Comparison of ENCODE assay signal across 11 cellular contexts in the genomic region with DNA sequence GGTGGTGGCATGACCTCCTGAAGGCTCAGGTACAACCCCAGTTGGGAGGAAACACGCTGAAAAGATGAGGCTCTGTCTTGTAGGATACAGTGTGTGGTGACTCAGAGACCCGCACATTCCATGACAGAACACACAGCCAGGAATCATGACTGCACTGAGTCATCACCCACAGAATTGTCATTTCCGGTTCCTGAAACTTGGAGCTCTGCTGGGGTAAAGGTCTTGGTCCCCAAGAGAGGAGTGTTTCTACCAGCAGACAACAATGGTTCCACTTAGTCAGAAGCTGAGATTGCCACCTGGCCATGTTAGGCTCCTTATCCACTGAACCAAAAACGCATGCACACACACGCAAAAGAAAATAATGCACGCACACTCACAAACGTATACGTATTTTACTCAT. TPM values are rescaled to one million over a fixed set of nuclear protein-coding genes. Genes with fewer than 3 reads are reported as not detected.
A peak's percentile ranks its signal among the peaks of the same experiment; 100 is the strongest.
DNase-seq lines count a peak whose midpoint lies in the region; ATAC-seq, FAIRE-seq and TF ChIP-seq lines count a peak whose summit lies in the region.
"Had no signal": no experiment of that assay in that cellular context is flagged by ENCODE, and none has a peak within 500 bp of the region (broad histone marks: within the 10 kb centered on the region; RNA-seq: fewer than 3 reads in every experiment).

No MANE protein-coding gene starts in this region.

- POLR2A ChIA-PET in A673 (lab: Charles Lee; ENCODE audit: low non-redundant PET) (no interaction called here), HepG2 (lab: Yijun Ruan, JAX) (interaction anchor here (1.0 kb wide), 1 partner anchor 66 kb away, joined by 3 read pairs; a partner anchor contains a TSS)

- TF ChIP-seq POLR2A in HepG2 (IDR thresholded peaks at IDR 0.05; ENCODE audit: insufficient read depth in 1 of 2, low read depth in 2 of 2, low read length in 2 of 2): no peak

- no peak for TF ChIP-seq EP300 in HepG2 (IDR thresholded peaks at IDR 0.05; ENCODE audit: low read depth in 2 of 2, low read length in 2 of 2)
- no peak for TF ChIP-seq EP300 in HepG2 (CRISPR knock-in tag; IDR thresholded peaks at IDR 0.05; ENCODE audit: borderline replicate concordance)

- WGBS in HepG2 (ENCODE audit: low lambda C conversion rate): 68% methylated on average over 7 of the region's 8 CpGs

- H3K9ac ChIP-seq in HepG2 (ENCODE audit: insufficient read depth, low read depth, low read length): no peak overlapping the region

- no peaks in the 10 kb centered on the region for H3K27me3 ChIP-seq in A673 (replicated peaks; ENCODE audit: insufficient read depth, low read depth, low read length, poor library complexity)
- H3K27me3 ChIP-seq in HepG2 (ENCODE audit: control insufficient read depth in 1 of 2, insufficient read depth in 2 of 2, low read length in 2 of 2): no peaks in the 10 kb centered on the region; a peak in 2 of 5 replicates

- no peak overlapping the region for H3K4me2 ChIP-seq in HepG2 (ENCODE audit: low read depth, low read length)

- DNase-seq in A673 (ENCODE audit: low spot score): peak; percentile 57
- DNase-seq in HS-5 (ENCODE audit: low read depth): peak; percentile 96
- DNase-seq in astrocyte of the hippocampus (ENCODE audit: low read depth, low spot score): peak; percentile 78
- no peak for DNase-seq in HepG2 (ENCODE audit: low spot score)
- DNase-seq in activated effector memory CD4-positive, alpha-beta T cell treated with anti-CD3 and anti-CD28 coated beads, Interleukin-2, amount 50 U/mL, for 16 hours: no peak
- DNase-seq in activated CD4-positive, alpha-beta T cell treated with anti-CD3 and anti-CD28 coated beads for 1 hour: no peak
- DNase-seq: activated CD8-positive, alpha-beta memory T cell treated with anti-CD3 and anti-CD28 coated beads, Interleukin-2, amount 50 U/mL, for 4 hours; NCI-H2171 had no signal

- intact Hi-C loops in A673 (cut with micrococcal nuclease; ENCODE audit: unreplicated experiment): no loop called here
- intact Hi-C loops in HepG2 (cut with micrococcal nuclease; ENCODE audit: unreplicated experiment): no loop called here

- no peaks in the 10 kb centered on the region for H4K20me1 ChIP-seq in HepG2 (ENCODE audit: insufficient read depth, low read length)

- ATAC-seq in HepG2 (no peak), GM19351 (IDR thresholded peaks at IDR 0.05; ENCODE audit: unreplicated experiment) (no peak), GM18858 (IDR thresholded peaks at IDR 0.05; ENCODE audit: unreplicated experiment) (no peak)

- H2AFZ ChIP-seq in HepG2 (ENCODE audit: low read length): no peak overlapping the region

- CTCF ChIA-PET in A673 (lab: Charles Lee) (interaction anchor here (0.6 kb wide), 1 partner anchor 40 kb away, joined by 3 read pairs; no protein-coding TSS in a partner anchor), HepG2 (lab: Yijun Ruan, JAX; ENCODE audit: low intra/inter-chr PET ratio, low total read pairs) (no interaction called here)

- in situ Hi-C loops in HepG2 (cut with HindIII; ENCODE audit: extremely low pct_ligation_motif_present, low pct_unique_long_range_greater_than_20kb): no loop called here

- no peak for FAIRE-seq in HepG2 (lab: Jason Lieb, UNC)
- FAIRE-seq: G401.6 had no signal

- TF ChIP-seq RAD21 in HepG2 (CRISPR knock-in tag; IDR thresholded peaks at IDR 0.05): no peak

- TF ChIP-seq CTCF in A673 (conservative IDR thresholded peaks at IDR 0.05; ENCODE audit: low read depth, low read length) (no peak), HepG2 (CRISPR knock-in tag; IDR thresholded peaks at IDR 0.05) (no peak)

- H3K9me3 ChIP-seq in A673 (ENCODE audit: low read depth, low read length, poor library complexity, severe bottlenecking) (no peaks in the 10 kb centered on the region), HepG2 (ENCODE audit: low read length) (peaks cover 11% of the 10 kb centered on the region; the same call in 1 of the 2 replicates)

- H3K27ac ChIP-seq in A673 (ENCODE audit: low read depth, low read length, poor library complexity, severe bottlenecking) (no peak overlapping the region), HepG2 (ENCODE audit: extremely low read length, insufficient read depth, low read length) (no peak overlapping the region)

- no peaks in the 10 kb centered on the region for H3K79me2 ChIP-seq in HepG2 (ENCODE audit: insufficient read depth, low read length)

- H3K4me1 ChIP-seq in A673 (ENCODE audit: insufficient read depth, low read length, poor library complexity, severe bottlenecking): peaks cover 4% of the 10 kb centered on the region
- H3K4me1 ChIP-seq in HepG2 (ENCODE audit: insufficient read depth, low read length): peaks cover 61% of the 10 kb centered on the region

- H3K4me3 ChIP-seq in A673 (ENCODE audit: low read depth, low read length, poor library complexity, severe bottlenecking): no peak overlapping the region
- H3K4me3 ChIP-seq in HepG2 (replicated peaks in 1 of 3; ENCODE audit: insufficient read depth in 1 of 3, low read depth in 2 of 3, low read length in 3 of 3): no peak overlapping the region

- no TSS peak for BruUV-seq in A673 (replicated peaks; lab: Mats Ljungman, UMichigan)
- BruUV-seq in HepG2 (replicated peaks; lab: Mats Ljungman, UMichigan): no TSS peak

- H3K36me3 ChIP-seq in A673 (ENCODE audit: insufficient read depth, low read length, poor library complexity, severe bottlenecking): no peaks in the 10 kb centered on the region
- H3K36me3 ChIP-seq in HepG2 (replicated peaks in 1 of 2; ENCODE audit: control insufficient read depth in 1 of 2, insufficient read depth in 2 of 2, low read length in 2 of 2): no peaks in the 10 kb centered on the region

RNA-seq across cellular contexts. Expression of a gene that starts 31.5 kb away (rescaled TPM):
- total RNA-seq in A673 (2021) (172 and 176 TPM in 2 replicates), HepG2 (2016; rRNA removed; fragmentation: Illumina TruSeq; extraction: Trizol) (31.5 and 32.4 TPM in 2 replicates)
- 9.5 and 9.9 TPM in 2 replicates for total RNA-seq in HepG2 (2016; cell fraction: cytosol; rRNA removed; fragmentation: Illumina TruSeq; extraction: Trizol; ENCODE audit: low read depth)
- 27.7 and 33.5 TPM in 2 replicates for total RNA-seq in HepG2 (2016; cell fraction: insoluble cytoplasmic fraction; rRNA removed; fragmentation: Illumina TruSeq; extraction: Trizol)
- total RNA-seq in HepG2 (2016; cell fraction: membrane; rRNA removed; fragmentation: Illumina TruSeq; extraction: Trizol): 19.2 and 24.7 TPM in 2 replicates
- 26.9 and 30.5 TPM in 2 replicates for total RNA-seq in HepG2 (2016; cell fraction: nucleus; rRNA removed; fragmentation: Illumina TruSeq; extraction: Trizol)
- polyA plus RNA-seq in HepG2 (2011; rRNA removed): 305 and 347 TPM in 2 replicates
- polyA plus RNA-seq in HepG2 (2011; cell fraction: cytosol; rRNA removed): 171 and 227 TPM in 2 replicates
- polyA plus RNA-seq in HepG2 (2011; cell fraction: nucleus; rRNA removed): 180 and 209 TPM in 2 replicates
- 258 and 265 TPM in 2 replicates for polyA plus RNA-seq in HepG2 (2012)
- polyA plus RNA-seq in HepG2 (2016; cell fraction: cytosol; fragmentation: Illumina TruSeq; extraction: Trizol; ENCODE audit: low read depth): 41.8 and 43.2 TPM in 2 replicates
- polyA plus RNA-seq in HepG2 (2016; cell fraction: insoluble cytoplasmic fraction; fragmentation: Illumina TruSeq; extraction: Trizol; ENCODE audit: low read depth): 103 and 141 TPM in 2 replicates
- polyA plus RNA-seq in HepG2 (2016; cell fraction: membrane; fragmentation: Illumina TruSeq; extraction: Trizol; ENCODE audit: low read depth): 69.2 and 69.5 TPM in 2 replicates
- polyA plus RNA-seq in HepG2 (2016; cell fraction: nucleus; fragmentation: Illumina TruSeq; extraction: Trizol; ENCODE audit: insufficient read depth, low read depth): 118 and 123 TPM in 2 replicates
- polyA minus RNA-seq in HepG2 (2011; rRNA and poly(A)+ RNA removed; ENCODE audit: low replicate concordance): 63.4 and 306 TPM in 2 replicates
- polyA minus RNA-seq in HepG2 (2011; cell fraction: cytosol; rRNA and poly(A)+ RNA removed): 173 and 208 TPM in 2 replicates
- 50.5 and 63.4 TPM in 2 replicates for polyA minus RNA-seq in HepG2 (2011; cell fraction: nucleus; rRNA and poly(A)+ RNA removed)

RNA-seq across cellular contexts. Expression of a gene that starts 40.0 kb away (rescaled TPM):
- total RNA-seq in A673 (2021): 21.9 and 23.7 TPM in 2 replicates
- total RNA-seq in HepG2 (2016; rRNA removed; fragmentation: Illumina TruSeq; extraction: Trizol): 0.09 TPM in 1 of 2 replicates, not detected in the other
- total RNA-seq in HepG2 (2016; cell fraction: cytosol; rRNA removed; fragmentation: Illumina TruSeq; extraction: Trizol; ENCODE audit: low read depth): not detected in 2 replicates
- total RNA-seq in HepG2 (2016; cell fraction: insoluble cytoplasmic fraction; rRNA removed; fragmentation: Illumina TruSeq; extraction: Trizol): not detected in 2 replicates
- not detected in 2 replicates for total RNA-seq in HepG2 (2016; cell fraction: membrane; rRNA removed; fragmentation: Illumina TruSeq; extraction: Trizol)
- total RNA-seq in HepG2 (2016; cell fraction: nucleus; rRNA removed; fragmentation: Illumina TruSeq; extraction: Trizol): not detected in 2 replicates
- polyA plus RNA-seq in HepG2 (2011; rRNA removed): 1.1 and 2.7 TPM in 2 replicates
- 2.5 and 4.5 TPM in 2 replicates for polyA plus RNA-seq in HepG2 (2011; cell fraction: cytosol; rRNA removed)
- 3.2 and 3.6 TPM in 2 replicates for polyA plus RNA-seq in HepG2 (2011; cell fraction: nucleus; rRNA removed)
- 0.74 and 1.8 TPM in 2 replicates for polyA plus RNA-seq in HepG2 (2012)
- polyA plus RNA-seq in HepG2 (2016; cell fraction: cytosol; fragmentation: Illumina TruSeq; extraction: Trizol; ENCODE audit: low read depth): not detected in 2 replicates
- 0.15 TPM in 1 of 2 replicates, not detected in the other for polyA plus RNA-seq in HepG2 (2016; cell fraction: insoluble cytoplasmic fraction; fragmentation: Illumina TruSeq; extraction: Trizol; ENCODE audit: low read depth)
- polyA plus RNA-seq in HepG2 (2016; cell fraction: membrane; fragmentation: Illumina TruSeq; extraction: Trizol; ENCODE audit: low read depth): 0.09 TPM in 1 of 2 replicates, not detected in the other
- polyA plus RNA-seq in HepG2 (2016; cell fraction: nucleus; fragmentation: Illumina TruSeq; extraction: Trizol; ENCODE audit: insufficient read depth, low read depth): not detected in 2 replicates
- polyA minus RNA-seq in HepG2 (2011; rRNA and poly(A)+ RNA removed; ENCODE audit: low replicate concordance): 7.6 and 7.8 TPM in 2 replicates
- polyA minus RNA-seq in HepG2 (2011; cell fraction: cytosol; rRNA and poly(A)+ RNA removed): 1.5 and 2.5 TPM in 2 replicates
- 2.1 and 2.9 TPM in 2 replicates for polyA minus RNA-seq in HepG2 (2011; cell fraction: nucleus; rRNA and poly(A)+ RNA removed)

RNA-seq across cellular contexts. Expression of a gene that starts 40.2 kb away (rescaled TPM):
- total RNA-seq in A673 (2021): 1.2 and 1.9 TPM in 2 replicates
- 0.97 TPM in 1 of 2 replicates, not detected in the other for total RNA-seq in HepG2 (2016; rRNA removed; fragmentation: Illumina TruSeq; extraction: Trizol)
- 0.35 TPM in 1 of 2 replicates, not detected in the other for total RNA-seq in HepG2 (2016; cell fraction: cytosol; rRNA removed; fragmentation: Illumina TruSeq; extraction: Trizol; ENCODE audit: low read depth)
- total RNA-seq in HepG2 (2016; cell fraction: insoluble cytoplasmic fraction; rRNA removed; fragmentation: Illumina TruSeq; extraction: Trizol): 0.58 TPM in 1 of 2 replicates, not detected in the other
- not detected in 2 replicates for total RNA-seq in HepG2 (2016; cell fraction: membrane; rRNA removed; fragmentation: Illumina TruSeq; extraction: Trizol)
- total RNA-seq in HepG2 (2016; cell fraction: nucleus; rRNA removed; fragmentation: Illumina TruSeq; extraction: Trizol): 0.69 and 1.2 TPM in 2 replicates
- 0.40 and 0.50 TPM in 2 replicates for polyA plus RNA-seq in HepG2 (2011; rRNA removed)
- not detected in 2 replicates for polyA plus RNA-seq in HepG2 (2011; cell fraction: cytosol; rRNA removed)
- polyA plus RNA-seq in HepG2 (2011; cell fraction: nucleus; rRNA removed): 0.40 and 1.1 TPM in 2 replicates
- 0.21 TPM in 1 of 2 replicates, not detected in the other for polyA plus RNA-seq in HepG2 (2012)
- polyA plus RNA-seq in HepG2 (2016; cell fraction: cytosol; fragmentation: Illumina TruSeq; extraction: Trizol; ENCODE audit: low read depth): not detected in 2 replicates
- not detected in 2 replicates for polyA plus RNA-seq in HepG2 (2016; cell fraction: insoluble cytoplasmic fraction; fragmentation: Illumina TruSeq; extraction: Trizol; ENCODE audit: low read depth)
- not detected in 2 replicates for polyA plus RNA-seq in HepG2 (2016; cell fraction: membrane; fragmentation: Illumina TruSeq; extraction: Trizol; ENCODE audit: low read depth)
- not detected in 2 replicates for polyA plus RNA-seq in HepG2 (2016; cell fraction: nucleus; fragmentation: Illumina TruSeq; extraction: Trizol; ENCODE audit: insufficient read depth, low read depth)
- 2.1 and 4.3 TPM in 2 replicates for polyA minus RNA-seq in HepG2 (2011; rRNA and poly(A)+ RNA removed; ENCODE audit: low replicate concordance)
- polyA minus RNA-seq in HepG2 (2011; cell fraction: cytosol; rRNA and poly(A)+ RNA removed): not detected in 2 replicates
- polyA minus RNA-seq in HepG2 (2011; cell fraction: nucleus; rRNA and poly(A)+ RNA removed): 3.9 and 6.5 TPM in 2 replicates

Comparison
In these comparisons a context has a peak if more than half of its experiments do, and no peak if none do; other contexts are left out.
1. DNase-seq: peak in A673 (single experiment), HS-5 (single experiment) and astrocyte of the hippocampus (single experiment); none in HepG2 (single experiment), activated effector memory CD4-positive, alpha-beta T cell treated with anti-CD3 and anti-CD28 coated beads, Interleukin-2, amount 50 U/mL, for 16 hours (single experiment) and activated CD4-positive, alpha-beta T cell treated with anti-CD3 and anti-CD28 coated beads for 1 hour (single experiment).
2. RNA of a gene that starts 40.0 kb away (total RNA-seq): 21.9 to 23.7 TPM in A673; 0.09 TPM in HepG2; every median in the first group is over 10 times any median in the second.